In the genomic region with DNA sequence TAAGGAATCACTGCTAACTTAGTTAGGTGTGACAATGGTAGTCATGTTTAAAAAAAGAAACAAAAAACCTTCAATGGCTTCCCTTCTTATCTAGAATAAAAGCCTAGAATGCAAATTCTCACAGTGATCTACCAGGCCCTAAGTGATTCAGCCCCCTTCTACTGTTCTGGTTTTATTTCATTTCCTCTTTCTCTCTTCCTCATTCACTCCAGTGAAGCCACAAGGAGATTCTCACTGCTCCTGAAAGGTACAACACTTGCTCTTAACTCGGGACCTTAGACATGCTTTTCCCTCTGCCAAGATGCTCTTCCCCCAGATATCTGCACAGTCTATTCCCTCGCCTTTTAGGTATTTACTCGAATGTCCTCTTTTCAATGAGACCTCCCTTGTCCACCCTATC, we compare ENCODE assay signal across 1 cellular context.
TF ChIP-seq lines count a peak whose summit lies in the region.

No MANE protein-coding gene starts in this region.

TF ChIP-seq in HepG2, 621 proteins besides CTCF, POLR2A, EP300 and RAD21:
- TF ChIP-seq REPIN1 (CRISPR knock-in tag; IDR thresholded peaks at IDR 0.05; ENCODE audit: borderline replicate concordance, low read depth): no peak
- TF ChIP-seq ATF7 (IDR thresholded peaks at IDR 0.05): no peak
- no peak for TF ChIP-seq ATF7 (CRISPR knock-in tag; IDR thresholded peaks at IDR 0.05)
- no peak for TF ChIP-seq ZNF331 (CRISPR knock-in tag; IDR thresholded peaks at IDR 0.05)
- TF ChIP-seq, protein P1, sequence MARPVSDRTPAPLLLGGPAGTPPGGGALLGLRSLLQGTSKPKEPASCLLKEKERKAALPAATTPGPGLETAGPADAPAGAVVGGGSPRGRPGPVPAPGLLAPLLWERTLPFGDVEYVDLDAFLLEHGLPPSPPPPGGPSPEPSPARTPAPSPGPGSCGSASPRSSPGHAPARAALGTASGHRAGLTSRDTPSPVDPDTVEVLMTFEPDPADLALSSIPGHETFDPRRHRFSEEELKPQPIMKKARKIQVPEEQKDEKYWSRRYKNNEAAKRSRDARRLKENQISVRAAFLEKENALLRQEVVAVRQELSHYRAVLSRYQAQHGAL (CRISPR knock-in tag; IDR thresholded peaks at IDR 0.05; ENCODE audit: not compliant biosample characterization): no peak
- no peak for TF ChIP-seq ELF1 (CRISPR knock-in tag; IDR thresholded peaks at IDR 0.05)
